Comparison of ENCODE assay signal across 1 cellular context in the genomic region with DNA sequence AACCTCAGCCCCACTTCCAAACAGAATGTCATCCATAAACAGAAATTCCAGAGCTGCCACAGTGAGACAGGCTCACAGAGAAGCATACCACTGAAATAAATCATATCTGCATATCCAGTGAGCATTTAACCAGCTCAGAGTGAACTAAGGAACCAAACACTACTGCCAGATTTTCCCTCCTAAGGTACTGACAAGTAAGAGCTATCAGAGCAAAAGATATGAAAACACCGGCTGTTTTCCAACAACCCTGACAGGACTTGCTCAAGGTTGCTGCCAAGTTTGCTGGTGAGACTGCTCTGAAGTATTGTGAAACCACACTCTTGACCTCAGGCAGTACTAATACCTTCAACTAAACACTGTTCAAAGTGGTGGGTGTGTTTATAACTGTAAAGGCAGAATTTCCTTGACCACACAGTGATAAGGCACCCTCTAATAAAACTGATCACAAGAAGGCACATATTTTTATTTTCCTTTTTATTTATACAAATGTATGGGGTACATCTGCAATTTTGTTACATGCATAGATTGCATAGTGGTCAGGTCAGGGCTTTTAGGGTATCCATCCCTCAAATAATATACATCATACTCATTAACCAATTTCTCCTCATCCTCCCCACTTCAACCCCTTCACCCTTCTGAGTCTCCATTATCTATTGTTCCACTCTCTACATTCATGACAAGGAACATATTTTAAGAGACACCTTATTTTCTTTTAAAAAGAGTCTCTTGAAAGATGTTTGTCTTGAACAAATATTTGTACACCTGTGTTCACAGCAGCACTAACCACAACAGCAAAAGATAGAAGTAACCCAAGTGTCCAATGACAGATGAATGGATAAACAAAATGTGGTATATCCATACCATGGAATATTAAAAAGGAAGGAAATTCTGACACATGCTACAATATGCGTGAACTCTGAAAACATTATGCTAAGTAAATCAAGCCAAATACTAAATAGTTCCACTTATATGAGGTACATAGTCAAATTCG.
TF ChIP-seq lines count a peak whose summit lies in the region.

No MANE protein-coding gene starts in this region.

TF ChIP-seq in HepG2, 621 proteins besides CTCF, POLR2A, EP300 and RAD21 (continued from another document and continues in another):
- TF ChIP-seq ZBTB44 (CRISPR knock-in tag; IDR thresholded peaks at IDR 0.05) (no peak), FOXA1 (IDR thresholded peaks at IDR 0.05) (no peak), FOXA1 (CRISPR knock-in tag; IDR thresholded peaks at IDR 0.05) (0 out of 2 replicates have a peak, but pooled peaks have one; percentile 18), ATF2 (CRISPR knock-in tag; IDR thresholded peaks at IDR 0.05) (peak; percentile 53; the same call in 1 of the 2 replicates), CREM (IDR thresholded peaks at IDR 0.05) (0 out of 2 replicates have a peak, but pooled peaks have one; percentile 40), CREM (CRISPR knock-in tag; IDR thresholded peaks at IDR 0.05) (no peak), SP5 (CRISPR knock-in tag; IDR thresholded peaks at IDR 0.05; ENCODE audit: borderline replicate concordance, low read depth) (peak; percentile 35; the same call in 1 of the 2 replicates), ZSCAN12 (CRISPR knock-in tag; IDR thresholded peaks at IDR 0.05) (no peak), ZNF577 (CRISPR knock-in tag; IDR thresholded peaks at IDR 0.05; ENCODE audit: borderline replicate concordance, low read depth) (no peak), ZNF317 (CRISPR knock-in tag; IDR thresholded peaks at IDR 0.05) (no peak), GTF2F1 (IDR thresholded peaks at IDR 0.05; ENCODE audit: low read length) (no peak), NFIC (IDR thresholded peaks at IDR 0.05; ENCODE audit: low read length) (peak; percentile 34; the same call in 1 of the 2 replicates), NFKB2 (CRISPR knock-in tag; IDR thresholded peaks at IDR 0.05; ENCODE audit: borderline replicate concordance) (no peak), ARID4A (CRISPR knock-in tag; IDR thresholded peaks at IDR 0.05; ENCODE audit: borderline replicate concordance) (peak; percentile 49; the same call in 1 of the 2 replicates), FOXJ3 (CRISPR knock-in tag; IDR thresholded peaks at IDR 0.05; ENCODE audit: borderline replicate concordance) (0 out of 2 replicates have a peak, but pooled peaks have one; percentile 62), THAP11 (CRISPR knock-in tag; IDR thresholded peaks at IDR 0.05) (peak; percentile 51), KDM6A (CRISPR knock-in tag; IDR thresholded peaks at IDR 0.05; ENCODE audit: low read depth) (peak; percentile 32; the same call in 1 of the 2 replicates), SKI (IDR thresholded peaks at IDR 0.05; ENCODE audit: partially characterized antibody) (peak; percentile 62), ZNF512 (CRISPR knock-in tag; IDR thresholded peaks at IDR 0.05) (no peak), ZNF556 (CRISPR knock-in tag; IDR thresholded peaks at IDR 0.05; ENCODE audit: borderline replicate concordance) (0 out of 2 replicates have a peak, but pooled peaks have one; percentile 51), IRF2 (CRISPR knock-in tag; IDR thresholded peaks at IDR 0.05) (0 out of 2 replicates have a peak, but pooled peaks have one; percentile 41)
- TF ChIP-seq, protein P1, sequence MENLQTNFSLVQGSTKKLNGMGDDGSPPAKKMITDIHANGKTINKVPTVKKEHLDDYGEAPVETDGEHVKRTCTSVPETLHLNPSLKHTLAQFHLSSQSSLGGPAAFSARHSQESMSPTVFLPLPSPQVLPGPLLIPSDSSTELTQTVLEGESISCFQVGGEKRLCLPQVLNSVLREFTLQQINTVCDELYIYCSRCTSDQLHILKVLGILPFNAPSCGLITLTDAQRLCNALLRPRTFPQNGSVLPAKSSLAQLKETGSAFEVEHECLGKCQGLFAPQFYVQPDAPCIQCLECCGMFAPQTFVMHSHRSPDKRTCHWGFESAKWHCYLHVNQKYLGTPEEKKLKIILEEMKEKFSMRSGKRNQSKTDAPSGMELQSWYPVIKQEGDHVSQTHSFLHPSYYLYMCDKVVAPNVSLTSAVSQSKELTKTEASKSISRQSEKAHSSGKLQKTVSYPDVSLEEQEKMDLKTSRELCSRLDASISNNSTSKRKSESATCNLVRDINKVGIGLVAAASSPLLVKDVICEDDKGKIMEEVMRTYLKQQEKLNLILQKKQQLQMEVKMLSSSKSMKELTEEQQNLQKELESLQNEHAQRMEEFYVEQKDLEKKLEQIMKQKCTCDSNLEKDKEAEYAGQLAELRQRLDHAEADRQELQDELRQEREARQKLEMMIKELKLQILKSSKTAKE (CRISPR knock-in tag; IDR thresholded peaks at IDR 0.05; ENCODE audit: borderline replicate concordance): 0 out of 2 replicates have a peak, but pooled peaks have one; percentile 18
- TF ChIP-seq, protein P2, sequence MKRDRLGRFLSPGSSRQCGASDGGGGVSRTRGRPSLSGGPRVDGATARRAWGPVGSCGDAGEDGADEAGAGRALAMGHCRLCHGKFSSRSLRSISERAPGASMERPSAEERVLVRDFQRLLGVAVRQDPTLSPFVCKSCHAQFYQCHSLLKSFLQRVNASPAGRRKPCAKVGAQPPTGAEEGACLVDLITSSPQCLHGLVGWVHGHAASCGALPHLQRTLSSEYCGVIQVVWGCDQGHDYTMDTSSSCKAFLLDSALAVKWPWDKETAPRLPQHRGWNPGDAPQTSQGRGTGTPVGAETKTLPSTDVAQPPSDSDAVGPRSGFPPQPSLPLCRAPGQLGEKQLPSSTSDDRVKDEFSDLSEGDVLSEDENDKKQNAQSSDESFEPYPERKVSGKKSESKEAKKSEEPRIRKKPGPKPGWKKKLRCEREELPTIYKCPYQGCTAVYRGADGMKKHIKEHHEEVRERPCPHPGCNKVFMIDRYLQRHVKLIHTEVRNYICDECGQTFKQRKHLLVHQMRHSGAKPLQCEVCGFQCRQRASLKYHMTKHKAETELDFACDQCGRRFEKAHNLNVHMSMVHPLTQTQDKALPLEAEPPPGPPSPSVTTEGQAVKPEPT (CRISPR knock-in tag; IDR thresholded peaks at IDR 0.05; ENCODE audit: low read depth): no peak
- TF ChIP-seq, protein P3, sequence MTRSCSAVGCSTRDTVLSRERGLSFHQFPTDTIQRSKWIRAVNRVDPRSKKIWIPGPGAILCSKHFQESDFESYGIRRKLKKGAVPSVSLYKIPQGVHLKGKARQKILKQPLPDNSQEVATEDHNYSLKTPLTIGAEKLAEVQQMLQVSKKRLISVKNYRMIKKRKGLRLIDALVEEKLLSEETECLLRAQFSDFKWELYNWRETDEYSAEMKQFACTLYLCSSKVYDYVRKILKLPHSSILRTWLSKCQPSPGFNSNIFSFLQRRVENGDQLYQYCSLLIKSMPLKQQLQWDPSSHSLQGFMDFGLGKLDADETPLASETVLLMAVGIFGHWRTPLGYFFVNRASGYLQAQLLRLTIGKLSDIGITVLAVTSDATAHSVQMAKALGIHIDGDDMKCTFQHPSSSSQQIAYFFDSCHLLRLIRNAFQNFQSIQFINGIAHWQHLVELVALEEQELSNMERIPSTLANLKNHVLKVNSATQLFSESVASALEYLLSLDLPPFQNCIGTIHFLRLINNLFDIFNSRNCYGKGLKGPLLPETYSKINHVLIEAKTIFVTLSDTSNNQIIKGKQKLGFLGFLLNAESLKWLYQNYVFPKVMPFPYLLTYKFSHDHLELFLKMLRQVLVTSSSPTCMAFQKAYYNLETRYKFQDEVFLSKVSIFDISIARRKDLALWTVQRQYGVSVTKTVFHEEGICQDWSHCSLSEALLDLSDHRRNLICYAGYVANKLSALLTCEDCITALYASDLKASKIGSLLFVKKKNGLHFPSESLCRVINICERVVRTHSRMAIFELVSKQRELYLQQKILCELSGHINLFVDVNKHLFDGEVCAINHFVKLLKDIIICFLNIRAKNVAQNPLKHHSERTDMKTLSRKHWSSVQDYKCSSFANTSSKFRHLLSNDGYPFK (CRISPR knock-in tag; IDR thresholded peaks at IDR 0.05; ENCODE audit: borderline replicate concordance): no peak
- TF ChIP-seq, protein P4, sequence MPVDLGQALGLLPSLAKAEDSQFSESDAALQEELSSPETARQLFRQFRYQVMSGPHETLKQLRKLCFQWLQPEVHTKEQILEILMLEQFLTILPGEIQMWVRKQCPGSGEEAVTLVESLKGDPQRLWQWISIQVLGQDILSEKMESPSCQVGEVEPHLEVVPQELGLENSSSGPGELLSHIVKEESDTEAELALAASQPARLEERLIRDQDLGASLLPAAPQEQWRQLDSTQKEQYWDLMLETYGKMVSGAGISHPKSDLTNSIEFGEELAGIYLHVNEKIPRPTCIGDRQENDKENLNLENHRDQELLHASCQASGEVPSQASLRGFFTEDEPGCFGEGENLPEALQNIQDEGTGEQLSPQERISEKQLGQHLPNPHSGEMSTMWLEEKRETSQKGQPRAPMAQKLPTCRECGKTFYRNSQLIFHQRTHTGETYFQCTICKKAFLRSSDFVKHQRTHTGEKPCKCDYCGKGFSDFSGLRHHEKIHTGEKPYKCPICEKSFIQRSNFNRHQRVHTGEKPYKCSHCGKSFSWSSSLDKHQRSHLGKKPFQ (CRISPR knock-in tag; IDR thresholded peaks at IDR 0.05; ENCODE audit: insufficient replicate concordance): no peak
- TF ChIP-seq, protein P5, sequence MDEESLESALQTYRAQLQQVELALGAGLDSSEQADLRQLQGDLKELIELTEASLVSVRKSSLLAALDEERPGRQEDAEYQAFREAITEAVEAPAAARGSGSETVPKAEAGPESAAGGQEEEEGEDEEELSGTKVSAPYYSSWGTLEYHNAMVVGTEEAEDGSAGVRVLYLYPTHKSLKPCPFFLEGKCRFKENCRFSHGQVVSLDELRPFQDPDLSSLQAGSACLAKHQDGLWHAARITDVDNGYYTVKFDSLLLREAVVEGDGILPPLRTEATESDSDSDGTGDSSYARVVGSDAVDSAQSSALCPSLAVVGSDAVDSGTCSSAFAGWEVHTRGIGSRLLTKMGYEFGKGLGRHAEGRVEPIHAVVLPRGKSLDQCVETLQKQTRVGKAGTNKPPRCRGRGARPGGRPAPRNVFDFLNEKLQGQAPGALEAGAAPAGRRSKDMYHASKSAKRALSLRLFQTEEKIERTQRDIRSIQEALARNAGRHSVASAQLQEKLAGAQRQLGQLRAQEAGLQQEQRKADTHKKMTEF (CRISPR knock-in tag; IDR thresholded peaks at IDR 0.05): peak; percentile 63
